In genomic region chr2:109637749-109638570, GRCh38 we compare ENCODE assay signal across 10 cellular contexts. TPM values are rescaled to one million over a fixed set of nuclear protein-coding genes. Genes with fewer than 3 reads are reported as not detected.
DNase-seq lines count a peak whose midpoint lies in the region; ATAC-seq and TF ChIP-seq lines count a peak whose summit lies in the region.
"Had no signal": no experiment of that assay in that cellular context is flagged by ENCODE, and none has a peak within 500 bp of the region (broad histone marks: within the 10 kb centered on the region; RNA-seq: fewer than 3 reads in every experiment).

No MANE protein-coding gene starts in this region.

- ATAC-seq in GM18519 (IDR thresholded peaks at IDR 0.05; ENCODE audit: low FRiP score, unreplicated experiment) (peak; percentile 68), GM21825 (IDR thresholded peaks at IDR 0.05; ENCODE audit: unreplicated experiment) (peak; percentile 84), gastroesophageal sphincter (peak; percentile 50)

- H3K4me1 Mint-ChIP-seq in endothelial cell (ENCODE audit: unreplicated experiment) = peaks cover 5% of the 10 kb centered on the region
- H3K4me1 Mint-ChIP-seq: memory B cell had no signal

- no peaks in the 10 kb centered on the region for H3K27me3 Mint-ChIP-seq in endothelial cell (ENCODE audit: unreplicated experiment)
- H3K27me3 Mint-ChIP-seq: memory B cell had no signal

- no peaks in the 10 kb centered on the region for H3K36me3 ChIP-seq in gastroesophageal sphincter

- no peaks in the 10 kb centered on the region for H3K4me1 ChIP-seq in gastroesophageal sphincter

- H3K9me3 ChIP-seq in gastroesophageal sphincter = no peaks in the 10 kb centered on the region

- no peak for TF ChIP-seq CTCF in gastroesophageal sphincter (IDR thresholded peaks at IDR 0.05)
- no peak for TF ChIP-seq CTCF in endothelial cell (IDR thresholded peaks at IDR 0.05; ENCODE audit: unreplicated experiment)

- no peaks in the 10 kb centered on the region for H3K36me3 Mint-ChIP-seq in endothelial cell (ENCODE audit: low read depth, unreplicated experiment)
- H3K36me3 Mint-ChIP-seq: memory B cell had no signal

- H3K27ac ChIP-seq in gastroesophageal sphincter = no peak overlapping the region

- no peaks in the 10 kb centered on the region for H3K27me3 ChIP-seq in gastroesophageal sphincter

- H3K9me3 Mint-ChIP-seq in endothelial cell (ENCODE audit: unreplicated experiment) = no peaks in the 10 kb centered on the region
- H3K9me3 Mint-ChIP-seq: memory B cell had no signal

- DNase-seq in MV-4-11 (lab: John Stamatoyannopoulos, UW) (peak; percentile 77), DMS 273 treated with DMSO at 0.1 percent for 48 hours (lab: John Stamatoyannopoulos, UW) (no peak), retina (no peak), NCI-H82 treated with DMSO at 0.1 percent for 48 hours (lab: John Stamatoyannopoulos, UW; ENCODE audit: unreplicated experiment) (no peak), endothelial cell (ENCODE audit: low spot score) (no peak)
- DNase-seq: NCI-H526 treated with DMSO at 0.1 percent for 48 hours had no signal

- no peak overlapping the region for H3K4me3 Mint-ChIP-seq in endothelial cell (ENCODE audit: unreplicated experiment)
- H3K4me3 Mint-ChIP-seq: memory B cell had no signal

- TF ChIP-seq POLR2A in gastroesophageal sphincter (IDR thresholded peaks at IDR 0.05) = no peak

- no peak for TF ChIP-seq EP300 in gastroesophageal sphincter (IDR thresholded peaks at IDR 0.05)

- no peak overlapping the region for H3K4me3 ChIP-seq in gastroesophageal sphincter

- H3K27ac Mint-ChIP-seq in endothelial cell (ENCODE audit: unreplicated experiment) = no peak overlapping the region
- H3K27ac Mint-ChIP-seq: memory B cell had no signal

- WGBS in gastroesophageal sphincter (ENCODE audit: low coverage in 1 of 2), 2 donors = 74 to 92% methylated on average over 4 to 6 of the region's 9 CpGs

RNA-seq across cellular contexts. Expression of gene SOWAHC, which starts 23.8 kb away (rescaled TPM):
- total RNA-seq in gastroesophageal sphincter = 10 to 100 TPM; 16.8 to 36.0 (median 28.6) TPM
- total RNA-seq in endothelial cell (ENCODE audit: unreplicated experiment) = 2.2 TPM

RNA-seq across cellular contexts. Expression of gene SEPTIN10, which starts 24.2 kb away (rescaled TPM):
- total RNA-seq in gastroesophageal sphincter (100 to 1,000 TPM; 109 to 157 (median 137) TPM), endothelial cell (ENCODE audit: unreplicated experiment) (69.8 TPM)
